Comparison of ENCODE assay signal across 8 cellular contexts in the genomic region with DNA sequence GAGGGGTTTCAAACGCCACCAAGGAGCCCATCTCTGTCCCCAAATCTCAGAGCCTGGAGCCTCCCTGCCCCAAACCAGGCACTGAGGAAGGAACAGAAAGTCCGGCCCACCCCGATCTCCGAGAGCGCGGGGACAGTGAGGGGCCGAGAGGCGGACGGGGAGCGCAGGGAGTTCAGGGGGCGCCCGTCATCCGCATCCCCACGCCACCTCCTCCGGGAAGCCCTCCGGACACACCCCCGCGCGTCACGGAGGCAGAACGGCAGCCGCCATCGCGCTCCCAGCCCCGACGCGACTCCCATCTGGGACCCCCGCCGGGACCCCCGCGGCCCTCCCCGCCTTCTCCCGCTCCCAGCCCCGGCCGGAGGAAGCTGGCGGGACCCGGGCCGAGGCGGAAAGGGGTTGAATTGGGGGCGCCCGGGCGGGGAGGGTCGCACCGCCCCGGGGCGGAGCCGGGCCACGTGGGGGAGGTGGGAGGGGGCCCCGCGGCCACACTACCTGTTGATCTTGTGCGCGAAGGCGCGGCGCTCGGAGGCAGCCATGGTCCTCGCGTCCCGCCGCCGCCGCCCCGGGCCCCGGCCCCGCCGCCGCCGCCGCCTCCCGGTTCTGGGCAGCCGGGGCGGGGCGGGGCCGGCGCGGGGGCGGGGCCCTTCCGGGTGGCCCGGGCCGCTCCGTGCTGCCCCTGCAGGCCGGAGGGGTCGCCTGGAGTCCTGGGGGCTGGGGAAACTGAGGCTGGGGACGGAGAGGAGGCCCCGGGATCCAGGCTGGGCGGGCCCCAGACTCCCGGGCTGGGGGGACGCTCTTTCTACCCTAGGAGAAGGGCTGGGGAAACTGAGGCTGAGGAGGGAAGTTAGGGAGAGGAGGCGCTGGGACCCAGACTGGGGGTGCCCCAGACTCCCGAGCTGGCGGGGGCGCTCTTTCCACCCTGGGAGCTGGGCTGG. TPM values are rescaled to one million over a fixed set of nuclear protein-coding genes. Genes with fewer than 3 reads are reported as not detected.
DNase-seq lines count a peak whose midpoint lies in the region; ATAC-seq and TF ChIP-seq lines count a peak whose summit lies in the region.

DOCK6 (minus strand) TSS at position 623 of the 938 bp plus-strand sequence; CDS start at position 539, 84 bp downstream.

- intact Hi-C loops in thyroid gland (cut with DNase I) = no loop called here

- peak within 1 kb of the TSS; percentile 60 for H3K4me3 Mint-ChIP-seq in T-helper 2 cell treated with Interferon-gamma antibody and Interleukin-4, amounts not matched to agents 5 μg/mL and 100 μg/mL, for 36 hours
- peak within 1 kb of the TSS; percentile 66 to 74 (median 69) for H3K4me3 Mint-ChIP-seq in T-cell
- H3K4me3 Mint-ChIP-seq in effector memory CD8-positive, alpha-beta T cell = peak within 1 kb of the TSS; percentile 72 to 75
- peak within 1 kb of the TSS; percentile 73 for H3K4me3 Mint-ChIP-seq in mesothelial cell of epicardium

- TF ChIP-seq POLR2A in thyroid gland (IDR thresholded peaks at IDR 0.05) = peak in 1 of 2 donors; percentile 38

- no peaks in the 10 kb centered on the region for H3K9me3 ChIP-seq in thyroid gland

- H3K9me3 Mint-ChIP-seq in T-helper 2 cell treated with Interferon-gamma antibody and Interleukin-4, amounts not matched to agents 5 μg/mL and 100 μg/mL, for 36 hours = no peaks in the 10 kb centered on the region
- H3K9me3 Mint-ChIP-seq in T-cell (no peaks in the 10 kb centered on the region), mesothelial cell of epicardium (no peaks in the 10 kb centered on the region)
- H3K9me3 Mint-ChIP-seq in effector memory CD8-positive, alpha-beta T cell = no peaks in the 10 kb centered on the region

- peaks cover 60% of the 10 kb centered on the region for H3K27me3 Mint-ChIP-seq in T-helper 2 cell treated with Interferon-gamma antibody and Interleukin-4, amounts not matched to agents 5 μg/mL and 100 μg/mL, for 36 hours (ENCODE audit: low read depth)
- H3K27me3 Mint-ChIP-seq in T-cell = peaks cover 31 to 58% of the 10 kb centered on the region in 2 donors
- H3K27me3 Mint-ChIP-seq in effector memory CD8-positive, alpha-beta T cell = peaks cover 38 to 55% of the 10 kb centered on the region in 2 donors
- no peaks in the 10 kb centered on the region for H3K27me3 Mint-ChIP-seq in mesothelial cell of epicardium (ENCODE audit: low read depth)

- no peaks in the 10 kb centered on the region for H3K36me3 Mint-ChIP-seq in T-helper 2 cell treated with Interferon-gamma antibody and Interleukin-4, amounts not matched to agents 5 μg/mL and 100 μg/mL, for 36 hours (ENCODE audit: low read depth)
- H3K36me3 Mint-ChIP-seq in T-cell (no peaks in the 10 kb centered on the region), mesothelial cell of epicardium (no peaks in the 10 kb centered on the region)
- no peaks in the 10 kb centered on the region for H3K36me3 Mint-ChIP-seq in effector memory CD8-positive, alpha-beta T cell (ENCODE audit: insufficient read depth)

- CTCF ChIA-PET in T-cell (lab: Charles Lee) = interaction anchor here in 1 of 2 donors (0.6 kb wide), 1 partner anchor 8 kb away, joined by 4 read pairs; no protein-coding TSS in a partner anchor

- peak; percentile 60 to 80 (median 70) for ATAC-seq in T-cell (replicated peaks in 1 of 4)
- ATAC-seq in effector memory CD8-positive, alpha-beta T cell (replicated peaks) = peak; percentile 60
- ATAC-seq in GM21737 (IDR thresholded peaks at IDR 0.05; ENCODE audit: unreplicated experiment) = no peak

- DNase-seq in T-helper 2 cell treated with Interferon-gamma antibody and Interleukin-4, amounts not matched to agents 5 μg/mL and 100 μg/mL, for 36 hours (ENCODE audit: low spot score) = no peak
- no peak for DNase-seq in T-helper 2 cell
- peak in 4 of 34 experiments; percentile 13 to 22 (median 16) for DNase-seq in T-cell
- DNase-seq in effector memory CD8-positive, alpha-beta T cell = no peak
- no peak for DNase-seq in mesothelial cell of epicardium (ENCODE audit: low spot score in 2 of 2, unreplicated experiment in 2 of 2)
- peak; percentile 55 to 56 for DNase-seq in thyroid gland
- no peak for DNase-seq in NCI-H1092 treated with DMSO at 0.1 percent for 48 hours (lab: John Stamatoyannopoulos, UW)

- H3K27ac Mint-ChIP-seq in T-helper 2 cell treated with Interferon-gamma antibody and Interleukin-4, amounts not matched to agents 5 μg/mL and 100 μg/mL, for 36 hours = no peak within 1 kb of the TSS
- H3K27ac Mint-ChIP-seq in T-cell = no peak within 1 kb of the TSS
- peak within 1 kb of the TSS; percentile 35 to 49 for H3K27ac Mint-ChIP-seq in effector memory CD8-positive, alpha-beta T cell
- peak within 1 kb of the TSS; percentile 53 for H3K27ac Mint-ChIP-seq in mesothelial cell of epicardium

- H3K27me3 ChIP-seq in thyroid gland = no peaks in the 10 kb centered on the region

- peaks cover 4 to 30% of the 10 kb centered on the region in 2 donors for H3K4me1 ChIP-seq in thyroid gland

- no peaks in the 10 kb centered on the region for H3K36me3 ChIP-seq in thyroid gland

- H3K4me3 ChIP-seq in thyroid gland (replicated peaks in 1 of 3) = peak within 1 kb of the TSS; percentile 88 to 94 (median 93)

- POLR2A ChIA-PET in T-cell (lab: Charles Lee) = no interaction called here

- no peaks in the 10 kb centered on the region for H3K4me1 Mint-ChIP-seq in T-helper 2 cell treated with Interferon-gamma antibody and Interleukin-4, amounts not matched to agents 5 μg/mL and 100 μg/mL, for 36 hours (ENCODE audit: low read depth)
- peaks cover 0 to 8% (median 1%) of the 10 kb centered on the region in 3 donors for H3K4me1 Mint-ChIP-seq in T-cell
- no peaks in the 10 kb centered on the region for H3K4me1 Mint-ChIP-seq in effector memory CD8-positive, alpha-beta T cell (ENCODE audit: low read depth in 2 of 2)
- H3K4me1 Mint-ChIP-seq in mesothelial cell of epicardium = peaks cover 2% of the 10 kb centered on the region

- 2 to 4% methylated on average over 8 to 27 of the region's 92 CpGs for WGBS in thyroid gland, 2 donors

- peak within 1 kb of the TSS; percentile 93 to 96 (median 95) for H3K27ac ChIP-seq in thyroid gland

- TF ChIP-seq CTCF in mesothelial cell of epicardium (IDR thresholded peaks at IDR 0.05; ENCODE audit: unreplicated experiment) (no peak), thyroid gland (IDR thresholded peaks at IDR 0.05) (peak in 5 of 6 experiments; percentile 22 to 51 (median 28))

RNA-seq across cellular contexts. Expression of gene DOCK6, which starts in this region (rescaled TPM):
- total RNA-seq in T-cell (1 to 10 TPM in 3 of 5 donors, under 1 TPM in 2; 0.78 to 1.8 (median 1.0) TPM), mesothelial cell of epicardium (64.0 to 66.4 TPM (median 65.1 TPM) in 3 replicates), thyroid gland (100 to 1,000 TPM in 1 of 4 donors, 10 to 100 TPM in 3; 41.4 to 156 (median 58.1) TPM)

Comparison
In these comparisons a context has a peak if more than half of its experiments do, and no peak if none do; other contexts are left out.
1. RNA of gene DOCK6 (total RNA-seq): 64.0 to 66.4 TPM in mesothelial cell of epicardium and 41.4 to 156 TPM in thyroid gland; 0.78 to 1.8 TPM in T-cell; every median in the first group is over 10 times any median in the second.
2. DNase-seq: peak in thyroid gland (2 of 2); none in T-helper 2 cell treated with Interferon-gamma antibody and Interleukin-4, amounts not matched to agents 5 μg/mL and 100 μg/mL, for 36 hours (single experiment), T-helper 2 cell (0 of 5), effector memory CD8-positive, alpha-beta T cell (0 of 3), mesothelial cell of epicardium (0 of 2) and NCI-H1092 treated with DMSO at 0.1 percent for 48 hours (single experiment).
3. H3K27ac Mint-ChIP-seq: peak in effector memory CD8-positive, alpha-beta T cell (2 of 2) and mesothelial cell of epicardium (single experiment); none in T-helper 2 cell treated with Interferon-gamma antibody and Interleukin-4, amounts not matched to agents 5 μg/mL and 100 μg/mL, for 36 hours (single experiment) and T-cell (0 of 2).
4. Peak in every context shown above with its lines, with median percentiles within 50 percentile points of each other: H3K4me3 Mint-ChIP-seq.